In genomic region chr22:42615092-42615859, GRCh38 we compare ENCODE assay signal across 8 cellular contexts. TPM values are rescaled to one million over a fixed set of nuclear protein-coding genes. Genes with fewer than 3 reads are reported as not detected.
DNase-seq lines count a peak whose midpoint lies in the region; ATAC-seq, FAIRE-seq and TF ChIP-seq lines count a peak whose summit lies in the region.

No MANE protein-coding gene starts in this region.

- H3K9me3 ChIP-seq in left ventricle myocardium inferior (replicated peaks) (no peaks in the 10 kb centered on the region), prostate gland (no peaks in the 10 kb centered on the region)

- intact Hi-C loops in left ventricle myocardium inferior (cut with micrococcal nuclease), result no loop called here
- intact Hi-C loops in prostate gland (cut with DNase I), result no loop called here

- TF ChIP-seq CTCF in left ventricle myocardium inferior (IDR thresholded peaks at IDR 0.05; ENCODE audit: borderline replicate concordance) (no peak), prostate gland (IDR thresholded peaks at IDR 0.05) (peak in 1 of 4 experiments; percentile 8)

- under 1% methylated on average over 35 of the region's 35 CpGs for WGBS in prostate gland

- FAIRE-seq in GM12891 (lab: Jason Lieb, UNC) (peak; percentile 98), urothelium cell line (lab: Jason Lieb, UNC) (peak; percentile 97)

- peak; percentile 52 for ATAC-seq in HG02678 (IDR thresholded peaks at IDR 0.05; ENCODE audit: unreplicated experiment)

- H3K27ac ChIP-seq in left ventricle myocardium inferior (replicated peaks) (peak overlapping the region; percentile 98), prostate gland (peak overlapping the region; percentile 97 to 99)

- H3K4me1 ChIP-seq in left ventricle myocardium inferior (peaks cover 63% of the 10 kb centered on the region), prostate gland (replicated peaks) (peaks cover 16% of the 10 kb centered on the region)

- H3K27me3 ChIP-seq in left ventricle myocardium inferior (ENCODE audit: low read depth) (no peaks in the 10 kb centered on the region), prostate gland (replicated peaks; ENCODE audit: insufficient read depth) (no peaks in the 10 kb centered on the region)

- peak; percentile 74 for DNase-seq in GM12891 (ENCODE audit: insufficient read length, low spot score)
- DNase-seq in NCI-H128 (lab: John Stamatoyannopoulos, UW; ENCODE audit: unreplicated experiment), result peak; percentile 59
- peak; percentile 82 to 97 for DNase-seq in SW 1271 (lab: John Stamatoyannopoulos, UW)
- DNase-seq in amniotic epithelial cell (ENCODE audit: low read depth), result peak; percentile 100
- DNase-seq in left ventricle myocardium inferior, result peak; percentile 82
- DNase-seq in prostate gland (ENCODE audit: low spot score), result peak; percentile 77
- peak; percentile 87 for DNase-seq in urothelium cell line (ENCODE audit: low spot score)

- H3K36me3 ChIP-seq in left ventricle myocardium inferior (peaks cover 13% of the 10 kb centered on the region), prostate gland (peaks cover 0 to 4% of the 10 kb centered on the region in 2 donors)

- H3K4me3 ChIP-seq in left ventricle myocardium inferior (peak overlapping the region; percentile 94), prostate gland (peak overlapping the region; percentile 80 to 92)

- TF ChIP-seq POLR2A in GM12891 (IDR thresholded peaks at IDR 0.05; ENCODE audit: low read depth, low read length), result peak; percentile 100
- peak; percentile 37 for TF ChIP-seq POLR2A in prostate gland (IDR thresholded peaks at IDR 0.05)

TF ChIP-seq in GM12891, 5 proteins besides CTCF, POLR2A, EP300 and RAD21:
- TF ChIP-seq POLR2AphosphoS5 (IDR thresholded peaks at IDR 0.05; ENCODE audit: low read depth, low read length) (peak; percentile 100), POU2F2 (IDR thresholded peaks at IDR 0.05; ENCODE audit: low read depth, low read length) (peak; percentile 100), PAX5 (IDR thresholded peaks at IDR 0.05; ENCODE audit: insufficient read depth, low read length, severe bottlenecking) (peak; percentile 70), TAF1 (IDR thresholded peaks at IDR 0.05; ENCODE audit: low read depth, low read length) (peak; percentile 93; the same call in 1 of the 2 replicates), SPI1 (IDR thresholded peaks at IDR 0.05; ENCODE audit: low read depth, low read length) (peak; percentile 1; the same call in 1 of the 2 replicates)

RNA-seq across cellular contexts. Expression of gene POLDIP3, which starts 0.6 kb away (rescaled TPM):
- polyA plus RNA-seq in GM12891 (2012; ENCODE audit: low read depth, missing spikeins), result 40.1 TPM
- 35.2 TPM for total RNA-seq in left ventricle myocardium inferior
- 10 to 100 TPM; 46.4 to 62.6 TPM for total RNA-seq in prostate gland

RNA-seq across cellular contexts. Expression of gene ATP5MGL, which starts 25.1 kb away (rescaled TPM):
- polyA plus RNA-seq in GM12891 (2012; ENCODE audit: low read depth, missing spikeins), result not detected
- total RNA-seq in left ventricle myocardium inferior (0.38 TPM), prostate gland (not detected)

RNA-seq across cellular contexts. Expression of gene CYB5R3, which starts 33.9 kb away (rescaled TPM):
- polyA plus RNA-seq in GM12891 (2012; ENCODE audit: low read depth, missing spikeins), result 87.7 TPM
- 298 TPM for total RNA-seq in left ventricle myocardium inferior
- total RNA-seq in prostate gland, result 100 to 1,000 TPM; 125 to 455 TPM

Comparison
In these comparisons a context has a peak if more than half of its experiments do, and no peak if none do; other contexts are left out.
1. Peak in every context shown above with its lines: DNase-seq, ATAC-seq, H3K4me3 ChIP-seq and H3K27ac ChIP-seq.